Comparison of ENCODE assay signal across 10 cellular contexts in genomic region chr3:122754867-122755835, GRCh38. TPM values are rescaled to one million over a fixed set of nuclear protein-coding genes. Genes with fewer than 3 reads are reported as not detected.
A peak's percentile ranks its signal among the peaks of the same experiment; 100 is the strongest.
DNase-seq lines count a peak whose midpoint lies in the region; ATAC-seq, FAIRE-seq and TF ChIP-seq lines count a peak whose summit lies in the region.
"Had no signal": no experiment of that assay in that cellular context is flagged by ENCODE, and none has a peak within 500 bp of the region (broad histone marks: within the 10 kb centered on the region; RNA-seq: fewer than 3 reads in every experiment).

No MANE protein-coding gene starts in this region.

- H3K9me3 Mint-ChIP-seq in activated CD8-positive, alpha-beta memory T cell treated with anti-CD3 and anti-CD28 coated beads, Interleukin-2, amount 10 ng/mL, durations not matched to agents 7 days and 5 days (ENCODE audit: low read depth): no peaks in the 10 kb centered on the region
- H3K9me3 Mint-ChIP-seq in activated CD4-positive, alpha-beta memory T cell treated with anti-CD3 and anti-CD28 coated beads, Interleukin-2, amount 10 ng/mL, durations not matched to agents 7 days and 5 days: no peaks in the 10 kb centered on the region
- H3K9me3 Mint-ChIP-seq: CD8-positive, alpha-beta memory T cell had no signal

- H3K27ac ChIP-seq in GM12878 (ENCODE audit: control insufficient read depth, insufficient read depth): no peak overlapping the region
- H3K27ac ChIP-seq in liver (ENCODE audit: low read depth in 1 of 2, low read length in 2 of 2): no peak overlapping the region

- H3K9ac ChIP-seq in GM12878 (ENCODE audit: control insufficient read depth, insufficient read depth, low read length) (no peak overlapping the region), liver (ENCODE audit: low read depth in 1 of 2, low read length in 2 of 2) (no peak overlapping the region)

- peak; percentile 82 for ATAC-seq in activated CD8-positive, alpha-beta memory T cell treated with anti-CD3 and anti-CD28 coated beads, Interleukin-2, amount 10 ng/mL, durations not matched to agents 7 days and 5 days
- ATAC-seq in HG03460 (IDR thresholded peaks at IDR 0.05; ENCODE audit: unreplicated experiment) (peak; percentile 74), GM12878 (peak; percentile 98)

- H3K9me3 ChIP-seq in GM12878 (replicated peaks; ENCODE audit: control insufficient read depth, insufficient read depth, low read length): no peaks in the 10 kb centered on the region
- H3K9me3 ChIP-seq in liver (ENCODE audit: control insufficient read depth in 4 of 4, low read length in 3 of 4): no peaks in the 10 kb centered on the region

- no peaks in the 10 kb centered on the region for H3K4me1 ChIP-seq in GM12878 (ENCODE audit: control insufficient read depth, insufficient read depth, low read length)
- peaks cover 0 to 6% (median 1%) of the 10 kb centered on the region in 4 donors for H3K4me1 ChIP-seq in liver (ENCODE audit: control insufficient read depth in 4 of 4, insufficient read depth in 4 of 4, low read length in 3 of 4)

- no peak overlapping the region for H3K4me3 Mint-ChIP-seq in activated CD8-positive, alpha-beta memory T cell treated with anti-CD3 and anti-CD28 coated beads, Interleukin-2, amount 10 ng/mL, durations not matched to agents 7 days and 5 days
- no peak overlapping the region for H3K4me3 Mint-ChIP-seq in activated CD4-positive, alpha-beta memory T cell treated with anti-CD3 and anti-CD28 coated beads, Interleukin-2, amount 10 ng/mL, durations not matched to agents 7 days and 5 days
- H3K4me3 Mint-ChIP-seq: CD8-positive, alpha-beta memory T cell had no signal

- H3K36me3 Mint-ChIP-seq in activated CD8-positive, alpha-beta memory T cell treated with anti-CD3 and anti-CD28 coated beads, Interleukin-2, amount 10 ng/mL, durations not matched to agents 7 days and 5 days: peaks cover 12% of the 10 kb centered on the region
- H3K36me3 Mint-ChIP-seq in activated CD4-positive, alpha-beta memory T cell treated with anti-CD3 and anti-CD28 coated beads, Interleukin-2, amount 10 ng/mL, durations not matched to agents 7 days and 5 days (ENCODE audit: low read depth): peaks cover 9% of the 10 kb centered on the region

- no peak overlapping the region for H3K4me2 ChIP-seq in GM12878 (ENCODE audit: control insufficient read depth, insufficient read depth)

- in situ Hi-C loops in GM12878 (cut with MboI): loop anchor here (5.0 kb wide), 1 partner anchor 277 kb away; no protein-coding TSS in a partner anchor

- no peak overlapping the region for H2AFZ ChIP-seq in GM12878 (ENCODE audit: control insufficient read depth, low read depth, low read length)

- intact Hi-C loops in GM12878 (cut with micrococcal nuclease; ENCODE audit: unreplicated experiment): loop anchor here (2.0 to 10.0 kb wide), 2 partner anchors 190 to 274 kb away; no protein-coding TSS in a partner anchor

- TF ChIP-seq CTCF in GM12878 (IDR thresholded peaks at IDR 0.05 in 2 of 3, conservative IDR thresholded peaks at IDR 0.05 in 1 of 3; ENCODE audit: control insufficient read depth in 2 of 3, extremely low read depth in 1 of 3, insufficient read depth in 1 of 3, low read depth in 3 of 3, low read length in 3 of 3) (peak; percentile 86 to 93 (median 88)), liver (IDR thresholded peaks at IDR 0.05; ENCODE audit: low read depth, low read length, missing input control) (peak; percentile 57)

- WGBS in GM12878 (ENCODE audit: insufficient coverage, insufficient replicate concordance, low lambda C conversion rate, missing lambda C conversion rate): 73% methylated on average over 8 of the region's 8 CpGs
- 90% methylated on average over 8 of the region's 8 CpGs for WGBS in liver

- H3K27ac Mint-ChIP-seq in activated CD8-positive, alpha-beta memory T cell treated with anti-CD3 and anti-CD28 coated beads, Interleukin-2, amount 10 ng/mL, durations not matched to agents 7 days and 5 days: no peak overlapping the region
- no peak overlapping the region for H3K27ac Mint-ChIP-seq in activated CD4-positive, alpha-beta memory T cell treated with anti-CD3 and anti-CD28 coated beads, Interleukin-2, amount 10 ng/mL, durations not matched to agents 7 days and 5 days

- no peak for TF ChIP-seq POLR2A in GM12878 (IDR thresholded peaks at IDR 0.05; ENCODE audit: low read depth, low read length)

- H4K20me1 ChIP-seq in GM12878 (ENCODE audit: control insufficient read depth, insufficient read depth): no peaks in the 10 kb centered on the region

- H3K4me3 ChIP-seq in GM12878 (no peak overlapping the region), liver (ENCODE audit: low read depth in 1 of 3, low read length in 3 of 3) (no peak overlapping the region)

- POLR2A ChIA-PET in GM12878 (lab: Charles Lee): interaction anchor here (0.6 kb wide), 2 partner anchors 19 to 69 kb away, joined by 3 read pairs; no protein-coding TSS in a partner anchor
- POLR2A ChIA-PET in activated CD4-positive, alpha-beta memory T cell treated with anti-CD3 and anti-CD28 coated beads, Interleukin-2, amount 10 ng/mL, durations not matched to agents 7 days and 5 days (lab: Charles Lee): interaction anchor here (0.6 to 1.0 kb wide), 2 partner anchors 40 to 91 kb away, joined by 3 read pairs; partner anchors contain the start of gene SLC49A4

- H3K79me2 ChIP-seq in GM12878 (ENCODE audit: control insufficient read depth, insufficient read depth, low read length): no peaks in the 10 kb centered on the region

- RAD21 ChIA-PET in GM12878 (lab: Charles Lee; ENCODE audit: unreplicated experiment): interaction anchor here (0.8 to 1.4 kb wide), 10 partner anchors 17 to 276 kb away, joined by 3 to 10 read pairs (median 4); partner anchors contain the start of genes HSPBAP1 and SEMA5B

- no TSS peak for BruUV-seq in GM12878 (replicated peaks; lab: Mats Ljungman, UMichigan)

- SMC1A ChIA-PET in GM12878 (lab: Charles Lee; ENCODE audit: uncharacterized antibody, unreplicated experiment): interaction anchor here (0.7 to 1.7 kb wide), 14 partner anchors 10 to 275 kb away, joined by 3 to 10 read pairs (median 5); partner anchors contain the start of gene HSPBAP1

- H3K4me1 Mint-ChIP-seq in activated CD8-positive, alpha-beta memory T cell treated with anti-CD3 and anti-CD28 coated beads, Interleukin-2, amount 10 ng/mL, durations not matched to agents 7 days and 5 days: peaks cover 14% of the 10 kb centered on the region
- peaks cover 11% of the 10 kb centered on the region for H3K4me1 Mint-ChIP-seq in activated CD4-positive, alpha-beta memory T cell treated with anti-CD3 and anti-CD28 coated beads, Interleukin-2, amount 10 ng/mL, durations not matched to agents 7 days and 5 days

- no peak for DNase-seq in activated CD8-positive, alpha-beta memory T cell treated with anti-CD3 and anti-CD28 coated beads, Interleukin-2, amount 10 ng/mL, durations not matched to agents 7 days and 5 days
- no peak for DNase-seq in activated CD8-positive, alpha-beta memory T cell treated with anti-CD3 and anti-CD28 coated beads for 24 hours
- DNase-seq in GM12878 (ENCODE audit: low read depth, low spot score): peak; percentile 33
- no peak for DNase-seq in putamen (ENCODE audit: low spot score)
- DNase-seq in DMS153 (lab: John Stamatoyannopoulos, UW): no peak
- no peak for DNase-seq in activated CD4-positive, alpha-beta memory T cell treated with anti-CD3 and anti-CD28 coated beads, Interleukin-2, amount 10 ng/mL, durations not matched to agents 7 days and 5 days

- H3K27me3 Mint-ChIP-seq in activated CD8-positive, alpha-beta memory T cell treated with anti-CD3 and anti-CD28 coated beads, Interleukin-2, amount 10 ng/mL, durations not matched to agents 7 days and 5 days: no peaks in the 10 kb centered on the region
- no peaks in the 10 kb centered on the region for H3K27me3 Mint-ChIP-seq in activated CD4-positive, alpha-beta memory T cell treated with anti-CD3 and anti-CD28 coated beads, Interleukin-2, amount 10 ng/mL, durations not matched to agents 7 days and 5 days
- H3K27me3 Mint-ChIP-seq: CD8-positive, alpha-beta memory T cell had no signal

- CTCF ChIA-PET in activated CD8-positive, alpha-beta memory T cell treated with anti-CD3 and anti-CD28 coated beads, Interleukin-2, amount 10 ng/mL, durations not matched to agents 7 days and 5 days (lab: Charles Lee): interaction anchor here (0.6 to 1.7 kb wide), 17 partner anchors 11 to 276 kb away, joined by 3 to 11 read pairs (median 4); partner anchors contain the start of genes HSPBAP1 and SEMA5B
- CTCF ChIA-PET in GM12878 (lab: Yijun Ruan, JAX): interaction anchor here (0.6 to 2.9 kb wide), 35 partner anchors 10 to 552 kb away, joined by 3 to 21 read pairs (median 4); partner anchors contain the start of genes HSPBAP1 and SEMA5B
- CTCF ChIA-PET in activated CD4-positive, alpha-beta memory T cell treated with anti-CD3 and anti-CD28 coated beads, Interleukin-2, amount 10 ng/mL, durations not matched to agents 7 days and 5 days (lab: Charles Lee): interaction anchor here (0.6 to 2.3 kb wide), 23 partner anchors 9 to 1196 kb away, joined by 3 to 15 read pairs (median 5); partner anchors contain the start of genes HSPBAP1, KPNA1 and SEMA5B

- TF ChIP-seq RAD21 in GM12878 (IDR thresholded peaks at IDR 0.05; ENCODE audit: insufficient read depth, low read depth, low read length) (peak; percentile 92), liver (IDR thresholded peaks at IDR 0.05) (peak; percentile 74 to 86)

- no peak for TF ChIP-seq EP300 in GM12878 (IDR thresholded peaks at IDR 0.05; ENCODE audit: borderline replicate concordance in 1 of 2, control insufficient read depth in 1 of 2, low read depth in 2 of 2, low read length in 2 of 2)

- no peaks in the 10 kb centered on the region for H3K27me3 ChIP-seq in GM12878 (replicated peaks in 1 of 2; ENCODE audit: control insufficient read depth in 2 of 2, insufficient read depth in 2 of 2, low read length in 1 of 2)
- H3K27me3 ChIP-seq in liver (ENCODE audit: control insufficient read depth in 4 of 4, insufficient read depth in 4 of 4, low read length in 3 of 4): no peaks in the 10 kb centered on the region

- no peaks in the 10 kb centered on the region; a peak in 1 of 4 replicates for H3K36me3 ChIP-seq in GM12878 (ENCODE audit: control insufficient read depth in 2 of 2, insufficient read depth in 2 of 2, low read length in 1 of 2)
- H3K36me3 ChIP-seq in liver (ENCODE audit: control insufficient read depth in 4 of 4, insufficient read depth in 3 of 4, low read depth in 1 of 4, low read length in 3 of 4): peaks cover 0 to 3% (median under 1%) of the 10 kb centered on the region in 4 donors

- peak; percentile 87 for FAIRE-seq in GM12878 (lab: Jason Lieb, UNC)
- FAIRE-seq: colon had no signal

RNA-seq across cellular contexts. Expression of gene HSPBAP1, which starts 38.5 kb away (rescaled TPM):
- total RNA-seq in activated CD8-positive, alpha-beta memory T cell treated with anti-CD3 and anti-CD28 coated beads, Interleukin-2, amount 10 ng/mL, durations not matched to agents 7 days and 5 days: 1 to 10 TPM; 7.7 to 8.4 TPM
- total RNA-seq in GM12878 (2013; cell fraction: nucleolus; rRNA removed): 18.4 and 18.9 TPM in 2 replicates
- 6.8 and 9.3 TPM in 2 replicates for total RNA-seq in GM12878 (2014; rRNA removed)
- total RNA-seq in GM12878 (2014; rRNA removed; fragmentation: Illumina TruSeq; extraction: Trizol): 8.1 and 8.5 TPM in 2 replicates
- total RNA-seq in GM12878 (2021): 6.2 and 7.8 TPM in 2 replicates
- polyA plus RNA-seq in GM12878 (2011; ENCODE audit: low read depth): 2.3 TPM
- 7.7 and 9.4 TPM in 2 replicates for polyA plus RNA-seq in GM12878 (2011; rRNA removed)
- 3.2 and 3.5 TPM in 2 replicates for polyA plus RNA-seq in GM12878 (2011; cell fraction: cytosol; rRNA removed)
- polyA plus RNA-seq in GM12878 (2011; cell fraction: nucleus; rRNA removed): 9.5 and 10.1 TPM in 2 replicates
- 2.8 and 3.9 TPM in 2 replicates for polyA plus RNA-seq in GM12878 (2012)
- polyA plus RNA-seq in GM12878 (2014; fragmentation: Illumina TruSeq; extraction: Trizol): 7.7 and 11.4 TPM in 2 replicates
- 1 to 10 TPM; 3.2 to 3.5 TPM for polyA plus RNA-seq in GM12878 (2014; fragmentation: Nextera tagmentation; extraction: Ambion mirVana)
- 7.1 and 9.5 TPM in 2 replicates for polyA plus RNA-seq in GM12878 (2014; rRNA removed)
- polyA plus RNA-seq in GM12878 (2016; fragmentation: Nextera tagmentation; extraction: Ambion mirVana): 10 to 100 TPM; 10.2 to 10.3 TPM
- polyA minus RNA-seq in GM12878 (2011; rRNA and poly(A)+ RNA removed): 4.5 and 6.6 TPM in 2 replicates
- polyA minus RNA-seq in GM12878 (2011; cell fraction: cytosol; rRNA and poly(A)+ RNA removed): 1.6 and 1.9 TPM in 2 replicates
- 4.0 and 9.5 TPM in 2 replicates for polyA minus RNA-seq in GM12878 (2011; cell fraction: nucleus; rRNA and poly(A)+ RNA removed)
- total RNA-seq in liver: 1 to 10 TPM; 3.7 to 5.3 TPM
- polyA plus RNA-seq in liver: 1 to 10 TPM; 2.2 to 4.2 TPM
- total RNA-seq in activated CD4-positive, alpha-beta memory T cell treated with anti-CD3 and anti-CD28 coated beads, Interleukin-2, amount 10 ng/mL, durations not matched to agents 7 days and 5 days: 1 to 10 TPM; 5.6 to 6.2 TPM

RNA-seq across cellular contexts. Expression of gene SLC49A4, which starts 39.7 kb away (rescaled TPM):
- 1 to 10 TPM; 1.5 to 1.8 TPM for total RNA-seq in activated CD8-positive, alpha-beta memory T cell treated with anti-CD3 and anti-CD28 coated beads, Interleukin-2, amount 10 ng/mL, durations not matched to agents 7 days and 5 days
- total RNA-seq in GM12878 (2013; cell fraction: nucleolus; rRNA removed): 8.1 and 8.3 TPM in 2 replicates
- 1.1 and 1.4 TPM in 2 replicates for total RNA-seq in GM12878 (2014; rRNA removed)
- total RNA-seq in GM12878 (2014; rRNA removed; fragmentation: Illumina TruSeq; extraction: Trizol): 1.0 and 1.1 TPM in 2 replicates
- total RNA-seq in GM12878 (2021): 1.3 and 2.1 TPM in 2 replicates
- 0.34 TPM for polyA plus RNA-seq in GM12878 (2011; ENCODE audit: low read depth)
- 0.69 and 1.4 TPM in 2 replicates for polyA plus RNA-seq in GM12878 (2011; rRNA removed)
- polyA plus RNA-seq in GM12878 (2011; cell fraction: cytosol; rRNA removed): 0.61 and 0.65 TPM in 2 replicates
- polyA plus RNA-seq in GM12878 (2011; cell fraction: nucleus; rRNA removed): 1.0 and 1.4 TPM in 2 replicates
- 0.46 and 0.69 TPM in 2 replicates for polyA plus RNA-seq in GM12878 (2012)
- 1.4 and 1.8 TPM in 2 replicates for polyA plus RNA-seq in GM12878 (2014; fragmentation: Illumina TruSeq; extraction: Trizol)
- under 1 TPM; 0.48 to 0.58 TPM for polyA plus RNA-seq in GM12878 (2014; fragmentation: Nextera tagmentation; extraction: Ambion mirVana)
- 1.0 and 2.2 TPM in 2 replicates for polyA plus RNA-seq in GM12878 (2014; rRNA removed)
- polyA plus RNA-seq in GM12878 (2016; fragmentation: Nextera tagmentation; extraction: Ambion mirVana): 1 to 10 TPM; 1.4 to 1.6 TPM
- 1.2 and 1.6 TPM in 2 replicates for polyA minus RNA-seq in GM12878 (2011; rRNA and poly(A)+ RNA removed)
- polyA minus RNA-seq in GM12878 (2011; cell fraction: cytosol; rRNA and poly(A)+ RNA removed): 0.80 and 1.4 TPM in 2 replicates
- polyA minus RNA-seq in GM12878 (2011; cell fraction: nucleus; rRNA and poly(A)+ RNA removed): 1.6 and 2.5 TPM in 2 replicates
- total RNA-seq in liver: 10 to 100 TPM in 1 of 2 donors, 1 to 10 TPM in 1; 7.7 to 11.1 TPM
- polyA plus RNA-seq in liver: 1 to 10 TPM; 3.3 to 5.0 TPM
- 1 to 10 TPM; 2.4 TPM for total RNA-seq in activated CD4-positive, alpha-beta memory T cell treated with anti-CD3 and anti-CD28 coated beads, Interleukin-2, amount 10 ng/mL, durations not matched to agents 7 days and 5 days
